14 cellular contexts compared by ENCODE assay signal in the genomic region with DNA sequence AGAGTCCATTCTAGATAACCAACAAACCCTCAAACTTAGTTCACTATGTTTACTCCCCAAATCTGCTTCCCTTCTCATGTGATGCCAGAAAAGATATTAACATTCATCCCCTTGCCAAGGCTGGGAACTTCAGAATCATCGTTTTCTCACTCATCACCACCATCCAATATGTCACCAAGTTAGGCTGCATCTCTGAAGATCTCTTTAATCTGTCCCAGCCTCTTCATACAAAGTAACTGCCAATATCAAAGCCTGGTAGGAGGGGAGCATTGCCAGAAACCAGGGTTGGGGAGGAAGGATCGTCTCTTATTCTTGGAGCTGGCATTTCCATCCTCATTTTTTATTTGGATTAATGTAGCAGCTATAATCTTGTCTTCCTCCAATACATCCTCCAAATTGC.
"Had no signal": no experiment of that assay in that cellular context is flagged by ENCODE, and none has a peak within 500 bp of the region (broad histone marks: within the 10 kb centered on the region; RNA-seq: fewer than 3 reads in every experiment).

No MANE protein-coding gene starts in this region.

- H3K9me3 ChIP-seq: thyroid gland, vagina had no signal

- ATAC-seq: activated CD4-positive, CD25-positive, alpha-beta regulatory T cell treated with anti-CD3 and anti-CD28 coated beads, Interleukin-2, amount 50 U/mL, for 24 hours; activated CD8-positive, alpha-beta memory T cell treated with anti-CD3 and anti-CD28 coated beads, Interleukin-2, amount 10 ng/mL, durations not matched to agents 7 days and 5 days; activated T-cell treated with anti-CD3 and anti-CD28 coated beads, Interleukin-2, amount 50 U/mL, for 4 hours; heart left ventricle; natural killer cell treated with Interleukin-12 subunit alpha and Interleukin-12 subunit beta and Interleukin-15 and Interleukin-18, amount 100 ng/mL, for 72 hours; right cardiac atrium had no signal

- H3K27me3 ChIP-seq: cardiac muscle cell, heart left ventricle, thyroid gland, vagina had no signal

- H3K36me3 ChIP-seq: cardiac muscle cell, heart left ventricle, left ventricle myocardium inferior, thyroid gland, vagina had no signal

- DNase-seq: activated CD8-positive, alpha-beta memory T cell treated with anti-CD3 and anti-CD28 coated beads, Interleukin-2, amount 10 ng/mL, durations not matched to agents 7 days and 5 days; activated gamma-delta T cell treated with Interleukin-2 at 50 U/mL for 16 hours; activated T-cell treated with anti-CD3 and anti-CD28 coated beads, Interleukin-2, amount 50 U/mL, for 4 hours; foreskin melanocyte; heart left ventricle; left ventricle myocardium inferior; occipital lobe; right cardiac atrium; thyroid gland had no signal

- H3K4me3 ChIP-seq: cardiac muscle cell, heart left ventricle, left ventricle myocardium inferior, smooth muscle cell, thyroid gland, vagina had no signal
